Comparison of ENCODE assay signal across 10 cellular contexts in the genomic region with DNA sequence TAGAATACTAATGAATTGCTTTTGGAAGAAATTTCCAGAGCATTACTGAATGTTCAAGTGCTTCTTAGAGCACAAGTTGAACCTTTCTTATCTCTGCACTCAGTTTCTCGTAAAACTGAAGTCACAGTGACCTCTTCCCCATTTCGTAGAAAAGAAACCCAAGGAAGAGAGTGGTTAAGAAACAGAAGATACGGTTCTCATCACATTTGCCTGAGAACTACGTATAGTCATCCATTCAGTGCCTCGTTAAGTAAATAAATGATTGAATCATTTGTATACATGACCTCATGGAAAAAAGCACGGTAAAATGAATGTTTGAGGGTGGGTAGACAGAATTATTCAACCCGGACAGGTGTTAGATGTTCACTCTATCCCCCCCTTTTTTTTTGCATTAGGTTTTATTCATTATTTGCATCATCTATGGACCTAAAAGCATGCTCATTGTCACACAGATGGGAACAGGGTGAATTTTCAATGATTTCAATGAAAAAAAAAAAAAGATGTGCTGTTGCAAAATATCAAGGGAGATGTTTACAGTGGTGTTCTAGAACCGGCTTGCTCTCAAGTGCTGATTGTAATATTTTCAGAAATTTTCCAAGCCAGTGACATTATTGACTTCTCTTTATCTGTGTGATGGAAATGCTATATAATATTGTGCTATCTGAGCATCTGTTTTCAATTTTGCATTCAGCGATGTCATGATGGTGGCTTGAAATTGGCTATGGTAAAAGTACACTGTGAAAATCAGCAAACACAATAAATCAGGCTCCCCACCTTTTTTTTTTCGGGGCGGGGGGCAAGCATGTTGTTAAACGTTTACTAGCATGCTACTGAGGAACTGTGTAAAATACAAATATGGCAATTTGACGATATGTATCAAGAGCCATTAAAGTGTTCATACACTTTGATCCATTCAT. TPM values are rescaled to one million over a fixed set of nuclear protein-coding genes. Genes with fewer than 3 reads are reported as not detected.
DNase-seq lines count a peak whose midpoint lies in the region; ATAC-seq and TF ChIP-seq lines count a peak whose summit lies in the region.
"Had no signal": no experiment of that assay in that cellular context is flagged by ENCODE, and none has a peak within 500 bp of the region (broad histone marks: within the 10 kb centered on the region; RNA-seq: fewer than 3 reads in every experiment).

No MANE protein-coding gene starts in this region.

- no peaks in the 10 kb centered on the region for H3K27me3 ChIP-seq in BLaER1 treated with 17β-estradiol and CSF1 and Interleukin-3, amounts not matched to agents 10 nM and 100 nM
- H3K27me3 ChIP-seq in hepatocyte (no peaks in the 10 kb centered on the region), body of pancreas (no peaks in the 10 kb centered on the region)

- H3K4me3 ChIP-seq in BLaER1 treated with 17β-estradiol and CSF1 and Interleukin-3, amounts not matched to agents 10 nM and 100 nM, result peak overlapping the region; percentile 50 to 82 (median 74); a peak in 16 of 20 replicates
- H3K4me3 ChIP-seq in SK-N-MC, result peak overlapping the region; percentile 88
- no peak overlapping the region for H3K4me3 ChIP-seq in hepatocyte
- H3K4me3 ChIP-seq in body of pancreas, result no peak overlapping the region

- H3K36me3 ChIP-seq in BLaER1 treated with 17β-estradiol and CSF1 and Interleukin-3, amounts not matched to agents 10 nM and 100 nM, result peaks cover 0 to 7% (median 0%) of the 10 kb centered on the region in 11 experiments; a peak in 1 of 22 replicates
- H3K36me3 ChIP-seq in SK-N-MC (ENCODE audit: insufficient read depth, low read length), result peaks cover 21% of the 10 kb centered on the region
- H3K36me3 ChIP-seq in hepatocyte (replicated peaks; ENCODE audit: insufficient read depth, low read depth), result no peaks in the 10 kb centered on the region
- no peaks in the 10 kb centered on the region for H3K36me3 ChIP-seq in body of pancreas (replicated peaks in 1 of 2; ENCODE audit: insufficient read depth in 1 of 2, low read depth in 2 of 2)

- H3K4me1 ChIP-seq in BLaER1 treated with 17β-estradiol and CSF1 and Interleukin-3, amounts not matched to agents 10 nM and 100 nM, result peaks cover 79 to 100% (median 85%) of the 10 kb centered on the region in 10 experiments
- peaks cover 7% of the 10 kb centered on the region for H3K4me1 ChIP-seq in hepatocyte (ENCODE audit: insufficient read depth)
- H3K4me1 ChIP-seq in body of pancreas, result no peaks in the 10 kb centered on the region

- H4K20me1 ChIP-seq in BLaER1 treated with 17β-estradiol and CSF1 and Interleukin-3, amounts not matched to agents 10 nM and 100 nM, result peaks cover 0 to 59% (median 16%) of the 10 kb centered on the region in 11 experiments; a peak in 10 of 22 replicates
- H4K20me1 ChIP-seq in hepatocyte (ENCODE audit: insufficient read depth, poor library complexity, severe bottlenecking), result no peaks in the 10 kb centered on the region

- no peak for ATAC-seq in body of pancreas
- ATAC-seq in HG03095 (IDR thresholded peaks at IDR 0.05; ENCODE audit: unreplicated experiment), result no peak
- ATAC-seq: WTC11 had no signal

- H3K9me2 ChIP-seq in hepatocyte (replicated peaks; ENCODE audit: insufficient read depth), result no peaks in the 10 kb centered on the region

- H3K27ac ChIP-seq in BLaER1 treated with 17β-estradiol and CSF1 and Interleukin-3, amounts not matched to agents 10 nM and 100 nM, result peak overlapping the region; percentile 49 to 88 (median 82); a peak in 18 of 22 replicates
- H3K27ac ChIP-seq in SK-N-MC, result peak overlapping the region; percentile 99
- peak overlapping the region; percentile 33 for H3K27ac ChIP-seq in hepatocyte
- H3K27ac ChIP-seq in body of pancreas, result peak overlapping the region in 1 of 4 donors; percentile 1

- peak; percentile 53 for DNase-seq in HCEC 1CT
- no peak for DNase-seq in SK-N-MC (ENCODE audit: low read depth, low spot score)
- no peak for DNase-seq in hepatocyte (ENCODE audit: low spot score)
- no peak for DNase-seq in NCI-H345 (lab: John Stamatoyannopoulos, UW)
- no peak for DNase-seq in head of caudate nucleus
- DNase-seq in body of pancreas, result no peak

- no peaks in the 10 kb centered on the region for H3K9me3 ChIP-seq in BLaER1 treated with 17β-estradiol and CSF1 and Interleukin-3, amounts not matched to agents 10 nM and 100 nM (replicated peaks in 1 of 11)
- H3K9me3 ChIP-seq in SK-N-MC (ENCODE audit: low read depth, low read length) (no peaks in the 10 kb centered on the region), hepatocyte (ENCODE audit: low read depth) (no peaks in the 10 kb centered on the region), body of pancreas (no peaks in the 10 kb centered on the region)

- H3K9ac ChIP-seq in BLaER1 treated with 17β-estradiol and CSF1 and Interleukin-3, amounts not matched to agents 10 nM and 100 nM, result peak overlapping the region; percentile 61 to 86 (median 84); a peak in 19 of 22 replicates
- peak overlapping the region; percentile 92 for H3K9ac ChIP-seq in SK-N-MC (ENCODE audit: insufficient read length)

- intact Hi-C loops in head of caudate nucleus (cut with DNase I), result no loop called here
- intact Hi-C loops in body of pancreas (cut with DNase I), result no loop called here

- WGBS in hepatocyte (ENCODE audit: low lambda C conversion rate, missing lambda C conversion rate), result 48% methylated on average over 13 of the region's 13 CpGs
- WGBS in body of pancreas, 2 donors, result 51 to 53% methylated on average over 13 of the region's 13 CpGs

- no peaks in the 10 kb centered on the region for H3K79me2 ChIP-seq in hepatocyte

- TF ChIP-seq CTCF in hepatocyte (IDR thresholded peaks at IDR 0.05; ENCODE audit: poor library complexity) (no peak), body of pancreas (IDR thresholded peaks at IDR 0.05) (no peak)

- TF ChIP-seq POLR2A in body of pancreas (IDR thresholded peaks at IDR 0.05), result no peak

- H3K4me2 ChIP-seq in BLaER1 treated with 17β-estradiol and CSF1 and Interleukin-3, amounts not matched to agents 10 nM and 100 nM, result peak overlapping the region; percentile 87 to 98 (median 95)
- peak overlapping the region; percentile 17 for H3K4me2 ChIP-seq in hepatocyte

- H2AFZ ChIP-seq in hepatocyte, result no peak overlapping the region

RNA-seq across cellular contexts. Expression of gene RHOH, which starts 4.3 kb away (rescaled TPM):
- total RNA-seq in hepatocyte (0.36 TPM in 1 of 2 replicates, not detected in the other), body of pancreas (1 to 10 TPM; 2.9 to 7.9 TPM)
- polyA plus RNA-seq in hepatocyte, result not detected in 2 replicates
- total RNA-seq: pulmonary artery endothelial cell had no signal

Comparison
In these comparisons a context has a peak if more than half of its experiments do, and no peak if none do; other contexts are left out.
1. H3K4me3 ChIP-seq: peak in BLaER1 treated with 17β-estradiol and CSF1 and Interleukin-3, amounts not matched to agents 10 nM and 100 nM (10 of 10) and SK-N-MC (single experiment); none in hepatocyte (single experiment) and body of pancreas (0 of 2).